ENCODE assay signal across 14 cellular contexts in genomic region chr12:58557156-58557555, GRCh38.
DNase-seq lines count a peak whose midpoint lies in the region; ATAC-seq and TF ChIP-seq lines count a peak whose summit lies in the region.
"Had no signal": no experiment of that assay in that cellular context is flagged by ENCODE, and none has a peak within 500 bp of the region (broad histone marks: within the 10 kb centered on the region; RNA-seq: fewer than 3 reads in every experiment).

No MANE protein-coding gene starts in this region.

- no peaks in the 10 kb centered on the region for H3K36me3 ChIP-seq in PC-3 (ENCODE audit: low read depth, low read length)
- H3K36me3 ChIP-seq: BLaER1, lower lobe of right lung had no signal

- intact Hi-C loops in PC-3 (cut with micrococcal nuclease), result no loop called here

- no peaks in the 10 kb centered on the region for H4K20me1 ChIP-seq in PC-3 (ENCODE audit: low read length)
- H4K20me1 ChIP-seq: BLaER1 had no signal

- H3K36me3 Mint-ChIP-seq in stimulated activated effector memory CD8-positive, alpha-beta T cell treated with anti-CD3 and anti-CD28 coated beads, Interleukin-12 subunit alpha, Interleukin-12 subunit beta, amount 100 ng/mL, for 72 hours, result no peaks in the 10 kb centered on the region

- peak; percentile 66 for DNase-seq in AG09309 (ENCODE audit: low read depth)
- DNase-seq in PC-3, result peak; percentile 84
- peak; percentile 53 for DNase-seq in fibroblast of gingiva (ENCODE audit: low read depth)
- DNase-seq in non-pigmented ciliary epithelial cell (ENCODE audit: low read depth), result peak; percentile 69
- DNase-seq in stimulated activated effector memory CD8-positive, alpha-beta T cell treated with anti-CD3 and anti-CD28 coated beads, Interleukin-12 subunit alpha, Interleukin-12 subunit beta, amount 100 ng/mL, for 72 hours (ENCODE audit: low spot score in 2 of 2), result no peak
- DNase-seq in stimulated activated CD4-positive, alpha-beta T cell treated with anti-CD3 and anti-CD28 coated beads, Interleukin-2, amount 100 ng/mL, for 48 hours, result no peak
- no peak for DNase-seq in middle frontal gyrus (ENCODE audit: extremely low spot score, low spot score)
- DNase-seq: activated CD8-positive, alpha-beta T cell treated with anti-CD3 and anti-CD28 coated beads for 36 hours; DMS53; effector memory CD8-positive, alpha-beta T cell; lower lobe of right lung; NCI-H2171 treated with DMSO at 0.1 percent for 48 hours had no signal

- no peak overlapping the region for H3K4me3 Mint-ChIP-seq in stimulated activated effector memory CD8-positive, alpha-beta T cell treated with anti-CD3 and anti-CD28 coated beads, Interleukin-12 subunit alpha, Interleukin-12 subunit beta, amount 100 ng/mL, for 72 hours
- H3K4me3 Mint-ChIP-seq: activated CD8-positive, alpha-beta T cell treated with anti-CD3 and anti-CD28 coated beads for 36 hours; effector memory CD8-positive, alpha-beta T cell had no signal

- no peaks in the 10 kb centered on the region for H3K27me3 ChIP-seq in PC-3 (ENCODE audit: low read length)
- H3K27me3 ChIP-seq: BLaER1 had no signal

- ATAC-seq in PC-3 (peak; percentile 98), GM21737 (IDR thresholded peaks at IDR 0.05; ENCODE audit: unreplicated experiment) (no peak)
- no peak for ATAC-seq in stimulated activated effector memory CD8-positive, alpha-beta T cell treated with anti-CD3 and anti-CD28 coated beads, Interleukin-12 subunit alpha, Interleukin-12 subunit beta, amount 100 ng/mL, for 72 hours
- ATAC-seq: activated CD8-positive, alpha-beta T cell treated with anti-CD3 and anti-CD28 coated beads for 36 hours; effector memory CD8-positive, alpha-beta T cell; lower lobe of right lung had no signal

- POLR2A ChIA-PET in PC-3 (lab: Charles Lee; ENCODE audit: unreplicated experiment), result no interaction called here

- H3K79me2 ChIP-seq in PC-3 (ENCODE audit: low read length), result no peaks in the 10 kb centered on the region

- H3K9me2 ChIP-seq in PC-3 (replicated peaks; ENCODE audit: low read length), result no peaks in the 10 kb centered on the region

- CTCF ChIA-PET in PC-3 (lab: Charles Lee), result no interaction called here

- H2AFZ ChIP-seq in PC-3 (ENCODE audit: low read length), result peak overlapping the region; percentile 44; the same call in 1 of the 2 replicates

- H3K4me1 ChIP-seq in PC-3 (ENCODE audit: insufficient read depth, low read length), result peaks cover 13% of the 10 kb centered on the region
- H3K4me1 ChIP-seq: BLaER1, lower lobe of right lung had no signal

- no peak for TF ChIP-seq CTCF in AG09309 (IDR thresholded peaks at IDR 0.05; ENCODE audit: control insufficient read depth, insufficient read depth, low read depth, low read length, missing control alignments)
- no peak for TF ChIP-seq CTCF in PC-3 (conservative IDR thresholded peaks at IDR 0.05; ENCODE audit: low read depth, low read length)

- H3K9ac ChIP-seq in PC-3 (ENCODE audit: low read length), result no peak overlapping the region
- H3K9ac ChIP-seq: BLaER1 had no signal

- no peaks in the 10 kb centered on the region for H3K4me1 Mint-ChIP-seq in stimulated activated effector memory CD8-positive, alpha-beta T cell treated with anti-CD3 and anti-CD28 coated beads, Interleukin-12 subunit alpha, Interleukin-12 subunit beta, amount 100 ng/mL, for 72 hours

- peak overlapping the region; percentile 35 for H3K4me2 ChIP-seq in PC-3 (ENCODE audit: low read length)
- H3K4me2 ChIP-seq: BLaER1 had no signal

- peak overlapping the region; percentile 64 for H3K27ac ChIP-seq in PC-3 (ENCODE audit: low read length)
- H3K27ac ChIP-seq: BLaER1, lower lobe of right lung had no signal

- no TSS peak for BruUV-seq in PC-3 (replicated peaks; lab: Mats Ljungman, UMichigan)

- no peaks in the 10 kb centered on the region for H3K9me3 ChIP-seq in PC-3 (ENCODE audit: low read length)
- H3K9me3 ChIP-seq: BLaER1, lower lobe of right lung had no signal

- H3F3A ChIP-seq in PC-3 (ENCODE audit: low read length, unreplicated experiment), result no peaks in the 10 kb centered on the region

- H3K27ac Mint-ChIP-seq in stimulated activated effector memory CD8-positive, alpha-beta T cell treated with anti-CD3 and anti-CD28 coated beads, Interleukin-12 subunit alpha, Interleukin-12 subunit beta, amount 100 ng/mL, for 72 hours, result no peak overlapping the region
- H3K27ac Mint-ChIP-seq: activated CD8-positive, alpha-beta T cell treated with anti-CD3 and anti-CD28 coated beads for 36 hours; effector memory CD8-positive, alpha-beta T cell had no signal

- H3K9me3 Mint-ChIP-seq in stimulated activated effector memory CD8-positive, alpha-beta T cell treated with anti-CD3 and anti-CD28 coated beads, Interleukin-12 subunit alpha, Interleukin-12 subunit beta, amount 100 ng/mL, for 72 hours, result no peaks in the 10 kb centered on the region
- H3K9me3 Mint-ChIP-seq: activated CD8-positive, alpha-beta T cell treated with anti-CD3 and anti-CD28 coated beads for 36 hours had no signal

- H3K4me3 ChIP-seq in AG09309 (ENCODE audit: control insufficient read depth, low read depth, low read length) (no peak overlapping the region), PC-3 (ENCODE audit: low read length) (0 out of 2 replicates have a peak overlapping the region, but pooled peaks have one; percentile 12)
- H3K4me3 ChIP-seq: BLaER1, lower lobe of right lung had no signal

Comparison
In these comparisons a context has a peak if more than half of its experiments do, and no peak if none do; other contexts are left out.
1. DNase-seq: peak in AG09309 (single experiment), PC-3 (single experiment), fibroblast of gingiva (single experiment) and non-pigmented ciliary epithelial cell (single experiment); none in stimulated activated effector memory CD8-positive, alpha-beta T cell treated with anti-CD3 and anti-CD28 coated beads, Interleukin-12 subunit alpha, Interleukin-12 subunit beta, amount 100 ng/mL, for 72 hours (0 of 2), stimulated activated CD4-positive, alpha-beta T cell treated with anti-CD3 and anti-CD28 coated beads, Interleukin-2, amount 100 ng/mL, for 48 hours (0 of 2) and middle frontal gyrus (single experiment).